ENCODE assay signal across 10 cellular contexts in the genomic region with DNA sequence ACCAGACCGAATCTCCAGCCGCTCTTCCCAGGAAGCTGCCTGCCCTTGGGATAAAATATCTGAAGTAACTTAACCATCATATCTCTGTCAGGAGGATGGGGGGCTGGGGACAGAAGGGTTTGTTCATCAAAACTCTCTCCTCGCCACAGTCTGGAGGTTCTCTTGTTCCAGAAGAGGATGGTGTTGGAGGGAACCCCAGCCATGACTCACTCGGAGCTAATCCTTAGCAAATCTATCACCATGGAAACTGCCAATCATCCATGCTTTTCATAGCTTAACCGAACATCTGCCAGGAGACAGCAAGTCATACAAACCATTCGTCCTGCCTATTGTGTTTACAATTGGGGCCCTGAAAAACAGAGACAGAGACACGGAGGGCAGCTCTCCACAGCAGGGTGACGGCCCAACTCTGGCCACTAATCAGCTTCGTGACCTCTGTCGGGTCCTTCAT.
DNase-seq lines count a peak whose midpoint lies in the region; ATAC-seq, FAIRE-seq and TF ChIP-seq lines count a peak whose summit lies in the region.
"Had no signal": no experiment of that assay in that cellular context is flagged by ENCODE, and none has a peak within 500 bp of the region (broad histone marks: within the 10 kb centered on the region; RNA-seq: fewer than 3 reads in every experiment).

No MANE protein-coding gene starts in this region.

- H3K4me3 Mint-ChIP-seq in effector memory CD8-positive, alpha-beta T cell: no peak overlapping the region
- H3K4me3 Mint-ChIP-seq: activated naive CD4-positive, alpha-beta T cell treated with anti-CD3 and anti-CD28 coated beads, Interleukin-2, amount 50 U/mL, for 24 hours; stimulated activated naive CD8-positive, alpha-beta T cell treated with anti-CD3 and anti-CD28 coated beads, Interleukin-15, Interleukin-2, amounts not matched to agents 100 ng/mL and 50 ng/mL, for 24 hours had no signal

- CTCF ChIA-PET in GM12878 (lab: Yijun Ruan, JAX): interaction anchor here (0.6 to 2.1 kb wide), 6 partner anchors 8 to 201 kb away, joined by 3 to 9 read pairs (median 4); no protein-coding TSS in a partner anchor

- H3K9me3 ChIP-seq in BLaER1 (no peaks in the 10 kb centered on the region), GM12878 (replicated peaks; ENCODE audit: control insufficient read depth, insufficient read depth, low read length) (no peaks in the 10 kb centered on the region; the same call in 2 of the 3 replicates), mesenchymal stem cell (ENCODE audit: control insufficient read depth, low read length) (no peaks in the 10 kb centered on the region)

- in situ Hi-C loops in GM12878 (cut with MboI): no loop called here

- no peak for TF ChIP-seq CTCF in GM12878 (IDR thresholded peaks at IDR 0.05 in 2 of 3, conservative IDR thresholded peaks at IDR 0.05 in 1 of 3; ENCODE audit: control insufficient read depth in 2 of 3, extremely low read depth in 1 of 3, insufficient read depth in 1 of 3, low read depth in 3 of 3, low read length in 3 of 3)

- H2BK5ac ChIP-seq in mesenchymal stem cell (ENCODE audit: low read depth, low read length, poor library complexity, severe bottlenecking): peak overlapping the region; percentile 78

- FAIRE-seq in GM12878 (lab: Jason Lieb, UNC): no peak

- H4K20me1 ChIP-seq in BLaER1 (no peaks in the 10 kb centered on the region), GM12878 (ENCODE audit: control insufficient read depth, insufficient read depth) (no peaks in the 10 kb centered on the region)

- H3K27ac ChIP-seq in BLaER1: no peak overlapping the region
- no peak overlapping the region; the same call in 1 of the 2 replicates for H3K27ac ChIP-seq in GM12878 (ENCODE audit: control insufficient read depth, insufficient read depth)
- peak overlapping the region; percentile 88 for H3K27ac ChIP-seq in mesenchymal stem cell (ENCODE audit: low read length, poor library complexity, severe bottlenecking)

- H3K4me2 ChIP-seq in BLaER1 (peak overlapping the region; percentile 82), GM12878 (ENCODE audit: control insufficient read depth, insufficient read depth) (no peak overlapping the region), mesenchymal stem cell (ENCODE audit: low read length, poor library complexity, severe bottlenecking) (peak overlapping the region; percentile 17)

- intact Hi-C loops in GM12878 (cut with micrococcal nuclease; ENCODE audit: unreplicated experiment): no loop called here

- peak overlapping the region; percentile 31 to 37 for H2BK12ac ChIP-seq in mesenchymal stem cell (ENCODE audit: low read length in 2 of 2)

- no peak overlapping the region for H3K14ac ChIP-seq in mesenchymal stem cell (ENCODE audit: low read length in 2 of 2)

- H3K36me3 Mint-ChIP-seq in effector memory CD8-positive, alpha-beta T cell (ENCODE audit: insufficient read depth): no peaks in the 10 kb centered on the region
- H3K36me3 Mint-ChIP-seq: activated naive CD4-positive, alpha-beta T cell treated with anti-CD3 and anti-CD28 coated beads, Interleukin-2, amount 50 U/mL, for 24 hours had no signal

- no peaks in the 10 kb centered on the region for H3K27me3 ChIP-seq in BLaER1
- H3K27me3 ChIP-seq in GM12878 (replicated peaks in 1 of 2; ENCODE audit: control insufficient read depth in 2 of 2, insufficient read depth in 2 of 2, low read length in 1 of 2): no peaks in the 10 kb centered on the region
- no peaks in the 10 kb centered on the region for H3K27me3 ChIP-seq in mesenchymal stem cell (ENCODE audit: control insufficient read depth in 1 of 2, insufficient read depth in 1 of 2, low read length in 2 of 2)

- H3K4me1 ChIP-seq in BLaER1 (peaks cover 58% of the 10 kb centered on the region), GM12878 (ENCODE audit: control insufficient read depth, insufficient read depth, low read length) (peaks cover 54% of the 10 kb centered on the region), mesenchymal stem cell (ENCODE audit: control insufficient read depth, insufficient read depth, low read depth, low read length) (peaks cover 22% of the 10 kb centered on the region)

- peak overlapping the region; percentile 75 to 78 for H3K18ac ChIP-seq in mesenchymal stem cell (ENCODE audit: low read depth in 1 of 2, low read length in 2 of 2)

- H3K79me2 ChIP-seq in GM12878 (ENCODE audit: control insufficient read depth, insufficient read depth, low read length): no peaks in the 10 kb centered on the region

- POLR2A ChIA-PET in GM12878 (lab: Charles Lee): interaction anchor here (1.0 to 1.2 kb wide), 2 partner anchors 10 to 11 kb away, joined by 3 to 4 read pairs; no protein-coding TSS in a partner anchor

- peaks cover 15 to 30% of the 10 kb centered on the region in 2 donors for H3K4me1 Mint-ChIP-seq in effector memory CD8-positive, alpha-beta T cell (ENCODE audit: low read depth in 2 of 2)

- no peak for TF ChIP-seq EP300 in GM12878 (IDR thresholded peaks at IDR 0.05; ENCODE audit: borderline replicate concordance in 1 of 2, control insufficient read depth in 1 of 2, low read depth in 2 of 2, low read length in 2 of 2)

- no TSS peak for BruUV-seq in GM12878 (replicated peaks; lab: Mats Ljungman, UMichigan)

- no peaks in the 10 kb centered on the region for H3K36me3 ChIP-seq in BLaER1
- H3K36me3 ChIP-seq in GM12878 (ENCODE audit: control insufficient read depth in 2 of 2, insufficient read depth in 2 of 2, low read length in 1 of 2): no peaks in the 10 kb centered on the region
- no peaks in the 10 kb centered on the region for H3K36me3 ChIP-seq in mesenchymal stem cell (ENCODE audit: control insufficient read depth in 1 of 2, insufficient read depth in 2 of 2, low read depth in 1 of 2, low read length in 2 of 2)

- ATAC-seq in GM12878 (no peak), GM18498 (IDR thresholded peaks at IDR 0.05; ENCODE audit: unreplicated experiment) (no peak), left lobe of liver (no peak)
- no peak for ATAC-seq in effector memory CD8-positive, alpha-beta T cell (replicated peaks)

- RAD21 ChIA-PET in GM12878 (lab: Charles Lee; ENCODE audit: unreplicated experiment): interaction anchor here (0.9 to 6.9 kb wide), 4 partner anchors 9 to 456 kb away, joined by 3 to 49 read pairs (median 3); no protein-coding TSS in a partner anchor

- H4K8ac ChIP-seq in mesenchymal stem cell (ENCODE audit: low read length): peak overlapping the region; percentile 66

- WGBS in GM12878 (ENCODE audit: insufficient coverage, insufficient replicate concordance, low lambda C conversion rate, missing lambda C conversion rate): 76% methylated on average over 10 of the region's 10 CpGs
- 5% methylated on average over 8 of the region's 10 CpGs for WGBS in mesenchymal stem cell

- no peak overlapping the region for H3K9ac ChIP-seq in BLaER1
- no peak overlapping the region for H3K9ac ChIP-seq in GM12878 (ENCODE audit: control insufficient read depth, insufficient read depth, low read length)
- peak overlapping the region; percentile 80 for H3K9ac ChIP-seq in mesenchymal stem cell (ENCODE audit: low read length)

- H4K91ac ChIP-seq in mesenchymal stem cell (ENCODE audit: low read length): peak overlapping the region; percentile 35

- SMC1A ChIA-PET in GM12878 (lab: Charles Lee; ENCODE audit: uncharacterized antibody, unreplicated experiment): interaction anchor here (0.8 to 3.1 kb wide), 15 partner anchors 9 to 228 kb away, joined by 3 to 29 read pairs (median 4); no protein-coding TSS in a partner anchor

- H2BK120ac ChIP-seq in mesenchymal stem cell (ENCODE audit: low read depth, low read length): peak overlapping the region; percentile 97

- H3K79me1 ChIP-seq in mesenchymal stem cell (replicated peaks; ENCODE audit: low read length, poor library complexity, severe bottlenecking): no peaks in the 10 kb centered on the region

- H2BK15ac ChIP-seq in mesenchymal stem cell (ENCODE audit: low read depth, poor library complexity, severe bottlenecking): peak overlapping the region; percentile 28

- H3K23ac ChIP-seq in mesenchymal stem cell (ENCODE audit: low read length in 2 of 2): no peak overlapping the region

- no peak for TF ChIP-seq POLR2A in GM12878 (IDR thresholded peaks at IDR 0.05; ENCODE audit: low read depth, low read length)

- H3K27ac Mint-ChIP-seq in effector memory CD8-positive, alpha-beta T cell: no peak overlapping the region
- H3K27ac Mint-ChIP-seq: activated naive CD4-positive, alpha-beta T cell treated with anti-CD3 and anti-CD28 coated beads, Interleukin-2, amount 50 U/mL, for 24 hours; stimulated activated naive CD8-positive, alpha-beta T cell treated with anti-CD3 and anti-CD28 coated beads, Interleukin-15, Interleukin-2, amounts not matched to agents 100 ng/mL and 50 ng/mL, for 24 hours had no signal

- H3K4me3 ChIP-seq in BLaER1 (no peak overlapping the region), GM12878 (no peak overlapping the region), mesenchymal stem cell (ENCODE audit: insufficient read depth in 1 of 2, low read depth in 1 of 2, low read length in 2 of 2) (peak overlapping the region in 1 of 2 experiments; percentile 48)

- no peaks in the 10 kb centered on the region for H3K27me3 Mint-ChIP-seq in effector memory CD8-positive, alpha-beta T cell
- H3K27me3 Mint-ChIP-seq: activated naive CD4-positive, alpha-beta T cell treated with anti-CD3 and anti-CD28 coated beads, Interleukin-2, amount 50 U/mL, for 24 hours had no signal

- TF ChIP-seq RAD21 in GM12878 (IDR thresholded peaks at IDR 0.05; ENCODE audit: insufficient read depth, low read depth, low read length): no peak

- peak overlapping the region; percentile 49 for H2AK5ac ChIP-seq in mesenchymal stem cell (ENCODE audit: low read length, severe bottlenecking)

- H3K4ac ChIP-seq in mesenchymal stem cell (ENCODE audit: low read depth in 1 of 2, low read length in 2 of 2): peak overlapping the region; percentile 48 to 93

- H3K9me3 Mint-ChIP-seq in effector memory CD8-positive, alpha-beta T cell: no peaks in the 10 kb centered on the region
- H3K9me3 Mint-ChIP-seq: activated naive CD4-positive, alpha-beta T cell treated with anti-CD3 and anti-CD28 coated beads, Interleukin-2, amount 50 U/mL, for 24 hours; stimulated activated naive CD8-positive, alpha-beta T cell treated with anti-CD3 and anti-CD28 coated beads, Interleukin-15, Interleukin-2, amounts not matched to agents 100 ng/mL and 50 ng/mL, for 24 hours had no signal

- H2AFZ ChIP-seq in GM12878 (ENCODE audit: control insufficient read depth, low read depth, low read length) (no peak overlapping the region), mesenchymal stem cell (ENCODE audit: low read depth, low read length) (no peak overlapping the region)

- DNase-seq in NCI-H1092 treated with DMSO at 0.1 percent for 48 hours (lab: John Stamatoyannopoulos, UW) (peak; percentile 11), GM12878 (ENCODE audit: low read depth, low spot score) (no peak), mesenchymal stem cell (peak; percentile 99), left lobe of liver (ENCODE audit: low spot score) (no peak)
- no peak for DNase-seq in activated naive CD4-positive, alpha-beta T cell treated with Interleukin-2 at 50 U/mL for 16 hours
- DNase-seq in effector memory CD8-positive, alpha-beta T cell: no peak

TF ChIP-seq in GM12878, 131 proteins besides CTCF, POLR2A, EP300 and RAD21 (continues in another document):
- no peak for TF ChIP-seq ETV6 (conservative IDR thresholded peaks at IDR 0.05 in 1 of 2, IDR thresholded peaks at IDR 0.05 in 1 of 2; ENCODE audit: borderline replicate concordance in 1 of 2, low read depth in 1 of 2)

Comparison
In these comparisons a context has a peak if more than half of its experiments do, and no peak if none do; other contexts are left out.
1. DNase-seq: peak in NCI-H1092 treated with DMSO at 0.1 percent for 48 hours (single experiment) and mesenchymal stem cell (single experiment); none in GM12878 (single experiment), left lobe of liver (single experiment), activated naive CD4-positive, alpha-beta T cell treated with Interleukin-2 at 50 U/mL for 16 hours (single experiment) and effector memory CD8-positive, alpha-beta T cell (0 of 3).